1 cellular context compared by ENCODE assay signal in the genomic region with DNA sequence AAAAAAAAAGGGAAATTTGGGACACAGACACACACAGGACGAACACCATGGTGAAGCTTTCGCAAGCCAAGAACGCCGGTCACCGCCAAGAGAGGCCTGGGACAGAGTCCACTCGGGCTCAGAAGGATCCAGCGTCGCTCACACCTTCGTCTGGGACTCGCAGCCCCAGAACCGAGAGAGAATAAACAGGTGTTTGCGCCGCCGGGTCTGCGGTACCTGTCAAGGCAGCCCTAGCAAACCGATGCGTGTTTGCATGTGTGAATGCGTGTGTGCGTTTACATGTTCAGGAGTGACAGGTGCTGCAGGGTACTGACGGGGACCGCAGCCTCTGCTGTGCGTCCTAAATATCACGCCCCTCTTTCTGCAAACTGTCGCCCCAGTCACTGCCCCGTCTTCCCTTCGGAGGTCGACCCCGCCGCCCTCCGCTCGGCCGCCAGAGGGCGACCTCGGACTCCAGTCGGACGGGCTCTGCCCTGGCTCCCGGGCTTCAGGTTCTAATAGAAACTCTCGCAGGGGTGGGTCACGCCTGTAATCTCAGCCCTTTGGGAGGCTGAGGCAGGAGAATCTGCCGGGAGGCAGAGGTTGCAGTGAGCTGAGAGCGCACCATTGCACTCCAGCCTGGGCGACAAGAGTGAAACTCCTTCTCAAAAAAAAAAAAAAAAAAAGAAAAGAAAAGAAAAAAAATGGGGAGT.
TF ChIP-seq lines count a peak whose summit lies in the region.

No MANE protein-coding gene starts in this region.

TF ChIP-seq in HepG2, 621 proteins besides CTCF, POLR2A, EP300 and RAD21 (continues in another document):
- TF ChIP-seq RARA (CRISPR knock-in tag; IDR thresholded peaks at IDR 0.05), result no peak
- TF ChIP-seq, protein P1, sequence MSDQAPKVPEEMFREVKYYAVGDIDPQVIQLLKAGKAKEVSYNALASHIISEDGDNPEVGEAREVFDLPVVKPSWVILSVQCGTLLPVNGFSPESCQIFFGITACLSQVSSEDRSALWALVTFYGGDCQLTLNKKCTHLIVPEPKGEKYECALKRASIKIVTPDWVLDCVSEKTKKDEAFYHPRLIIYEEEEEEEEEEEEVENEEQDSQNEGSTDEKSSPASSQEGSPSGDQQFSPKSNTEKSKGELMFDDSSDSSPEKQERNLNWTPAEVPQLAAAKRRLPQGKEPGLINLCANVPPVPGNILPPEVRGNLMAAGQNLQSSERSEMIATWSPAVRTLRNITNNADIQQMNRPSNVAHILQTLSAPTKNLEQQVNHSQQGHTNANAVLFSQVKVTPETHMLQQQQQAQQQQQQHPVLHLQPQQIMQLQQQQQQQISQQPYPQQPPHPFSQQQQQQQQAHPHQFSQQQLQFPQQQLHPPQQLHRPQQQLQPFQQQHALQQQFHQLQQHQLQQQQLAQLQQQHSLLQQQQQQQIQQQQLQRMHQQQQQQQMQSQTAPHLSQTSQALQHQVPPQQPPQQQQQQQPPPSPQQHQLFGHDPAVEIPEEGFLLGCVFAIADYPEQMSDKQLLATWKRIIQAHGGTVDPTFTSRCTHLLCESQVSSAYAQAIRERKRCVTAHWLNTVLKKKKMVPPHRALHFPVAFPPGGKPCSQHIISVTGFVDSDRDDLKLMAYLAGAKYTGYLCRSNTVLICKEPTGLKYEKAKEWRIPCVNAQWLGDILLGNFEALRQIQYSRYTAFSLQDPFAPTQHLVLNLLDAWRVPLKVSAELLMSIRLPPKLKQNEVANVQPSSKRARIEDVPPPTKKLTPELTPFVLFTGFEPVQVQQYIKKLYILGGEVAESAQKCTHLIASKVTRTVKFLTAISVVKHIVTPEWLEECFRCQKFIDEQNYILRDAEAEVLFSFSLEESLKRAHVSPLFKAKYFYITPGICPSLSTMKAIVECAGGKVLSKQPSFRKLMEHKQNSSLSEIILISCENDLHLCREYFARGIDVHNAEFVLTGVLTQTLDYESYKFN (CRISPR knock-in tag; conservative IDR thresholded peaks at IDR 0.05), result no peak
- no peak for TF ChIP-seq TP53 (CRISPR knock-in tag; conservative IDR thresholded peaks at IDR 0.05)
- TF ChIP-seq KLF6 (CRISPR knock-in tag; IDR thresholded peaks at IDR 0.05), result 0 out of 2 replicates have a peak, but pooled peaks have one; percentile 41
- no peak for TF ChIP-seq ZMYM3 (CRISPR knock-in tag; IDR thresholded peaks at IDR 0.05)
- TF ChIP-seq RXRA (CRISPR knock-in tag; IDR thresholded peaks at IDR 0.05), result no peak
- TF ChIP-seq, protein P2, sequence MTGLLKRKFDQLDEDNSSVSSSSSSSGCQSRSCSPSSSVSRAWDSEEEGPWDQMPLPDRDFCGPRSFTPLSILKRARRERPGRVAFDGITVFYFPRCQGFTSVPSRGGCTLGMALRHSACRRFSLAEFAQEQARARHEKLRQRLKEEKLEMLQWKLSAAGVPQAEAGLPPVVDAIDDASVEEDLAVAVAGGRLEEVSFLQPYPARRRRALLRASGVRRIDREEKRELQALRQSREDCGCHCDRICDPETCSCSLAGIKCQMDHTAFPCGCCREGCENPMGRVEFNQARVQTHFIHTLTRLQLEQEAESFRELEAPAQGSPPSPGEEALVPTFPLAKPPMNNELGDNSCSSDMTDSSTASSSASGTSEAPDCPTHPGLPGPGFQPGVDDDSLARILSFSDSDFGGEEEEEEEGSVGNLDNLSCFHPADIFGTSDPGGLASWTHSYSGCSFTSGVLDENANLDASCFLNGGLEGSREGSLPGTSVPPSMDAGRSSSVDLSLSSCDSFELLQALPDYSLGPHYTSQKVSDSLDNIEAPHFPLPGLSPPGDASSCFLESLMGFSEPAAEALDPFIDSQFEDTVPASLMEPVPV (CRISPR knock-in tag; IDR thresholded peaks at IDR 0.05), result peak; percentile 55; the same call in 1 of the 2 replicates
- peak; percentile 77; the same call in 1 of the 2 replicates for TF ChIP-seq REPIN1 (CRISPR knock-in tag; IDR thresholded peaks at IDR 0.05; ENCODE audit: borderline replicate concordance, low read depth)
- no peak for TF ChIP-seq ZNF775 (CRISPR knock-in tag; IDR thresholded peaks at IDR 0.05; ENCODE audit: borderline replicate concordance)
- peak; percentile 82 for TF ChIP-seq ZSCAN25 (CRISPR knock-in tag; IDR thresholded peaks at IDR 0.05)
- peak; percentile 24; the same call in 1 of the 2 replicates for TF ChIP-seq IKZF5 (CRISPR knock-in tag; IDR thresholded peaks at IDR 0.05)
- TF ChIP-seq, protein P3, sequence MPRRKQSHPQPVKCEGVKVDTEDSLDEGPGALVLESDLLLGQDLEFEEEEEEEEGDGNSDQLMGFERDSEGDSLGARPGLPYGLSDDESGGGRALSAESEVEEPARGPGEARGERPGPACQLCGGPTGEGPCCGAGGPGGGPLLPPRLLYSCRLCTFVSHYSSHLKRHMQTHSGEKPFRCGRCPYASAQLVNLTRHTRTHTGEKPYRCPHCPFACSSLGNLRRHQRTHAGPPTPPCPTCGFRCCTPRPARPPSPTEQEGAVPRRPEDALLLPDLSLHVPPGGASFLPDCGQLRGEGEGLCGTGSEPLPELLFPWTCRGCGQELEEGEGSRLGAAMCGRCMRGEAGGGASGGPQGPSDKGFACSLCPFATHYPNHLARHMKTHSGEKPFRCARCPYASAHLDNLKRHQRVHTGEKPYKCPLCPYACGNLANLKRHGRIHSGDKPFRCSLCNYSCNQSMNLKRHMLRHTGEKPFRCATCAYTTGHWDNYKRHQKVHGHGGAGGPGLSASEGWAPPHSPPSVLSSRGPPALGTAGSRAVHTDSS (CRISPR knock-in tag; conservative IDR thresholded peaks at IDR 0.05), result no peak
- no peak for TF ChIP-seq ZMYM2 (CRISPR knock-in tag; IDR thresholded peaks at IDR 0.05)
- TF ChIP-seq, protein P4, sequence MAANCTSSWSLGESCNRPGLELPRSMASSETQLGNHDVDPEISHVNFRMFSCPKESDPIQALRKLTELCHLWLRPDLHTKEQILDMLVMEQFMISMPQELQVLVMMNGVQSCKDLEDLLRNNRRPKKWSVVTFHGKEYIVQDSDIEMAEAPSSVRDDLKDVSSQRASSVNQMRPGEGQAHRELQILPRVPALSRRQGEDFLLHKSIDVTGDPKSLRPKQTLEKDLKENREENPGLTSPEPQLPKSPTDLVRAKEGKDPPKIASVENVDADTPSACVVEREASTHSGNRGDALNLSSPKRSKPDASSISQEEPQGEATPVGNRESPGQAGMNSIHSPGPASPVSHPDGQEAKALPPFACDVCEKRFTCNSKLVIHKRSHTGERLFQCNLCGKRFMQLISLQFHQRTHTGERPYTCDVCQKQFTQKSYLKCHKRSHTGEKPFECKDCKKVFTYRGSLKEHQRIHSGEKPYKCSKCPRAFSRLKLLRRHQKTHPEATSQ (CRISPR knock-in tag; IDR thresholded peaks at IDR 0.05; ENCODE audit: borderline replicate concordance), result 0 out of 2 replicates have a peak, but pooled peaks have one; percentile 33
- TF ChIP-seq ATF7-NPFF (CRISPR knock-in tag; IDR thresholded peaks at IDR 0.05; ENCODE audit: low read depth), result 0 out of 2 replicates have a peak, but pooled peaks have one; percentile 43
- TF ChIP-seq IRF2 (CRISPR knock-in tag; IDR thresholded peaks at IDR 0.05), result 0 out of 2 replicates have a peak, but pooled peaks have one; percentile 16
- no peak for TF ChIP-seq GATAD2A (CRISPR knock-in tag; IDR thresholded peaks at IDR 0.05)
- TF ChIP-seq RFX1 (IDR thresholded peaks at IDR 0.05), result no peak
- TF ChIP-seq CHD2 (IDR thresholded peaks at IDR 0.05; ENCODE audit: low read depth, low read length), result no peak
- peak; percentile 61; the same call in 1 of the 2 replicates for TF ChIP-seq ZNF607 (CRISPR knock-in tag; IDR thresholded peaks at IDR 0.05; ENCODE audit: borderline replicate concordance)
- no peak for TF ChIP-seq NONO (IDR thresholded peaks at IDR 0.05)
- peak; percentile 49; the same call in 1 of the 2 replicates for TF ChIP-seq NONO (CRISPR knock-in tag; conservative IDR thresholded peaks at IDR 0.05)
- TF ChIP-seq ZNF451 (CRISPR knock-in tag; IDR thresholded peaks at IDR 0.05), result no peak
- TF ChIP-seq ELF3 (CRISPR knock-in tag; IDR thresholded peaks at IDR 0.05), result no peak
- no peak for TF ChIP-seq ZNF142 (CRISPR knock-in tag; IDR thresholded peaks at IDR 0.05)
- TF ChIP-seq RXRB (CRISPR knock-in tag; IDR thresholded peaks at IDR 0.05; ENCODE audit: borderline replicate concordance), result peak; percentile 36; the same call in 1 of the 2 replicates
- peak; percentile 82; the same call in 1 of the 2 replicates for TF ChIP-seq ZBTB7B (CRISPR knock-in tag; IDR thresholded peaks at IDR 0.05)
- peak; percentile 23; the same call in 1 of the 2 replicates for TF ChIP-seq KMT2A (CRISPR knock-in tag; IDR thresholded peaks at IDR 0.05)
- TF ChIP-seq SCMH1 (CRISPR knock-in tag; IDR thresholded peaks at IDR 0.05; ENCODE audit: borderline replicate concordance), result no peak
- TF ChIP-seq, protein P5, sequence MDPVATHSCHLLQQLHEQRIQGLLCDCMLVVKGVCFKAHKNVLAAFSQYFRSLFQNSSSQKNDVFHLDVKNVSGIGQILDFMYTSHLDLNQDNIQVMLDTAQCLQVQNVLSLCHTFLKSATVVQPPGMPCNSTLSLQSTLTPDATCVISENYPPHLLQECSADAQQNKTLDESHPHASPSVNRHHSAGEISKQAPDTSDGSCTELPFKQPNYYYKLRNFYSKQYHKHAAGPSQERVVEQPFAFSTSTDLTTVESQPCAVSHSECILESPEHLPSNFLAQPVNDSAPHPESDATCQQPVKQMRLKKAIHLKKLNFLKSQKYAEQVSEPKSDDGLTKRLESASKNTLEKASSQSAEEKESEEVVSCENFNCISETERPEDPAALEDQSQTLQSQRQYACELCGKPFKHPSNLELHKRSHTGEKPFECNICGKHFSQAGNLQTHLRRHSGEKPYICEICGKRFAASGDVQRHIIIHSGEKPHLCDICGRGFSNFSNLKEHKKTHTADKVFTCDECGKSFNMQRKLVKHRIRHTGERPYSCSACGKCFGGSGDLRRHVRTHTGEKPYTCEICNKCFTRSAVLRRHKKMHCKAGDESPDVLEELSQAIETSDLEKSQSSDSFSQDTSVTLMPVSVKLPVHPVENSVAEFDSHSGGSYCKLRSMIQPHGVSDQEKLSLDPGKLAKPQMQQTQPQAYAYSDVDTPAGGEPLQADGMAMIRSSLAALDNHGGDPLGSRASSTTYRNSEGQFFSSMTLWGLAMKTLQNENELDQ (CRISPR knock-in tag; IDR thresholded peaks at IDR 0.05; ENCODE audit: borderline replicate concordance), result no peak
- TF ChIP-seq NCOA1 (CRISPR knock-in tag; IDR thresholded peaks at IDR 0.05), result no peak
- TF ChIP-seq YEATS2 (CRISPR knock-in tag; IDR thresholded peaks at IDR 0.05; ENCODE audit: borderline replicate concordance), result peak; percentile 20; the same call in 1 of the 2 replicates
- TF ChIP-seq TARDBP (CRISPR knock-in tag; IDR thresholded peaks at IDR 0.05), result peak; percentile 47; the same call in 1 of the 2 replicates
- peak; percentile 29; the same call in 1 of the 2 replicates for TF ChIP-seq HOXA3 (CRISPR knock-in tag; IDR thresholded peaks at IDR 0.05)
